ENCODE assay signal across 1 cellular context in genomic region chr7:77540402-77540822, GRCh38.
TF ChIP-seq lines count a peak whose summit lies in the region.

No MANE protein-coding gene starts in this region.

TF ChIP-seq in HepG2, 621 proteins besides CTCF, POLR2A, EP300 and RAD21 (continues in another document):
- TF ChIP-seq PAXIP1 (CRISPR knock-in tag; conservative IDR thresholded peaks at IDR 0.05) (peak; percentile 46; the same call in 1 of the 2 replicates), ZNF773 (CRISPR knock-in tag; IDR thresholded peaks at IDR 0.05; ENCODE audit: borderline replicate concordance) (no peak), ZNF619 (CRISPR knock-in tag; IDR thresholded peaks at IDR 0.05) (no peak), SIN3A (IDR thresholded peaks at IDR 0.05; ENCODE audit: borderline replicate concordance, low read depth, low read length) (no peak), PREB (CRISPR knock-in tag; IDR thresholded peaks at IDR 0.05) (no peak), BRF2 (CRISPR knock-in tag; IDR thresholded peaks at IDR 0.05) (no peak), TEF (CRISPR knock-in tag; IDR thresholded peaks at IDR 0.05) (no peak), ZIK1 (CRISPR knock-in tag; IDR thresholded peaks at IDR 0.05; ENCODE audit: borderline replicate concordance, low read depth) (no peak), DZIP1 (CRISPR knock-in tag; IDR thresholded peaks at IDR 0.05) (no peak), MIXL1 (CRISPR knock-in tag; IDR thresholded peaks at IDR 0.05) (no peak), ZBTB14 (CRISPR knock-in tag; IDR thresholded peaks at IDR 0.05) (no peak), SMAD9 (CRISPR knock-in tag; IDR thresholded peaks at IDR 0.05) (no peak), PITX1 (CRISPR knock-in tag; IDR thresholded peaks at IDR 0.05) (0 out of 2 replicates have a peak, but pooled peaks have one; percentile 26), XBP1 (CRISPR knock-in tag; IDR thresholded peaks at IDR 0.05) (no peak), MAFK (conservative IDR thresholded peaks at IDR 0.05 in 1 of 2, IDR thresholded peaks at IDR 0.05 in 1 of 2; ENCODE audit: low read length in 2 of 2) (peak; percentile 70 to 80), NKX3-1 (CRISPR knock-in tag; IDR thresholded peaks at IDR 0.05) (no peak), SKIL (CRISPR knock-in tag; IDR thresholded peaks at IDR 0.05; ENCODE audit: borderline replicate concordance) (no peak), PTBP1 (IDR thresholded peaks at IDR 0.05; ENCODE audit: low read depth, low read length, poor library complexity, severe bottlenecking) (no peak), HHEX (CRISPR knock-in tag; IDR thresholded peaks at IDR 0.05) (no peak), ZNF362 (CRISPR knock-in tag; IDR thresholded peaks at IDR 0.05; ENCODE audit: borderline replicate concordance) (no peak), ZNF577 (CRISPR knock-in tag; IDR thresholded peaks at IDR 0.05; ENCODE audit: borderline replicate concordance, low read depth) (no peak), THYN1 (CRISPR knock-in tag; IDR thresholded peaks at IDR 0.05; ENCODE audit: borderline replicate concordance, low read depth) (no peak), ZNF280D (CRISPR knock-in tag; IDR thresholded peaks at IDR 0.05) (0 out of 2 replicates have a peak, but pooled peaks have one; percentile 20), ZFY (CRISPR knock-in tag; IDR thresholded peaks at IDR 0.05) (no peak), FOSL1 (CRISPR knock-in tag; IDR thresholded peaks at IDR 0.05; ENCODE audit: borderline replicate concordance) (no peak), SMAD3 (CRISPR knock-in tag; IDR thresholded peaks at IDR 0.05) (0 out of 2 replicates have a peak, but pooled peaks have one; percentile 26), ZNF33B (CRISPR knock-in tag; IDR thresholded peaks at IDR 0.05) (no peak), GATA4 (IDR thresholded peaks at IDR 0.05; ENCODE audit: borderline replicate concordance, low read depth) (no peak), ZEB1 (IDR thresholded peaks at IDR 0.05; ENCODE audit: insufficient replicate concordance, low read depth) (peak; percentile 2), HNF4A (CRISPR knock-in tag; IDR thresholded peaks at IDR 0.05) (peak; percentile 68), ZFP37 (CRISPR knock-in tag; IDR thresholded peaks at IDR 0.05; ENCODE audit: borderline replicate concordance) (no peak), ZNF780A (CRISPR knock-in tag; IDR thresholded peaks at IDR 0.05) (no peak), SNAI1 (CRISPR knock-in tag; IDR thresholded peaks at IDR 0.05; ENCODE audit: borderline replicate concordance) (no peak), PAF1 (CRISPR knock-in tag; IDR thresholded peaks at IDR 0.05) (no peak), ZNF275 (CRISPR knock-in tag; IDR thresholded peaks at IDR 0.05; ENCODE audit: borderline replicate concordance) (no peak), SKI (IDR thresholded peaks at IDR 0.05; ENCODE audit: partially characterized antibody) (peak; percentile 72), TCF7 (IDR thresholded peaks at IDR 0.05; ENCODE audit: low read depth) (peak; percentile 45; the same call in 1 of the 2 replicates), DPF2 (CRISPR knock-in tag; IDR thresholded peaks at IDR 0.05; ENCODE audit: borderline replicate concordance, low read depth) (no peak), MIER2 (CRISPR knock-in tag; IDR thresholded peaks at IDR 0.05) (no peak), TAF15 (IDR thresholded peaks at IDR 0.05; ENCODE audit: low read depth, low read length, poor library complexity, severe bottlenecking) (no peak), RXRA (CRISPR knock-in tag; IDR thresholded peaks at IDR 0.05) (no peak), ZNF335 (CRISPR knock-in tag; IDR thresholded peaks at IDR 0.05) (no peak), ATF4 (CRISPR knock-in tag; IDR thresholded peaks at IDR 0.05) (no peak), ZNF605 (CRISPR knock-in tag; IDR thresholded peaks at IDR 0.05) (no peak), ZSCAN29 (CRISPR knock-in tag; conservative IDR thresholded peaks at IDR 0.05) (no peak), MEIS1 (CRISPR knock-in tag; IDR thresholded peaks at IDR 0.05; ENCODE audit: borderline replicate concordance) (no peak)
